Comparison of ENCODE assay signal across 10 cellular contexts in the genomic region with DNA sequence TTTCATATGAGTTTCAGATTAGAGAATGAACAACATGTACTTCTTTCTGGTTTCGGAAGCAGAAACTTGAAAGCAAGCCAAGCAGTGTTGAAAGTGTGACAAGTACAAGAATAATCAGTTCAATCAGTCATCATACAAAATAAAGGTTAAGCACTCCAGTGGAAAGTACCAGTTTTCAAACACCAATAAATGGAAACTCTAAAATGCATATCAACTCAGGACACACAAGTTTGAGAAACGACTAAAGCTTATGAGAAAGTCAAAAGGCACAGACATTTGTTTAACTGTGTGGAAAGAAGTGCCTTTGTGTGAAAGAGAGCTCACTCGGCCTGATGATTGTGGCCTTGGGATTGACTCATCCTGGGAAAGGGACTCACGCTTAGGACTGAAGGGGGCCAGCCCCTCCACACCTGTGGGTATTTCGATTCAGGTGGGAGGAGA.
A peak's percentile ranks its signal among the peaks of the same experiment; 100 is the strongest.
DNase-seq lines count a peak whose midpoint lies in the region; ATAC-seq lines count a peak whose summit lies in the region.
"Had no signal": no experiment of that assay in that cellular context is flagged by ENCODE, and none has a peak within 500 bp of the region (broad histone marks: within the 10 kb centered on the region; RNA-seq: fewer than 3 reads in every experiment).

No MANE protein-coding gene starts in this region.

- H3K4me1 Mint-ChIP-seq in T-helper 2 cell treated with Interferon-gamma antibody and Interleukin-4, amounts not matched to agents 5 μg/mL and 100 μg/mL, for 36 hours (ENCODE audit: low read depth) = peaks cover 3% of the 10 kb centered on the region

- H3K9me3 Mint-ChIP-seq in T-helper 2 cell treated with Interferon-gamma antibody and Interleukin-4, amounts not matched to agents 5 μg/mL and 100 μg/mL, for 36 hours = no peaks in the 10 kb centered on the region

- DNase-seq in epithelial cell of prostate (ENCODE audit: low read depth, low spot score) = peak; percentile 46
- no peak for DNase-seq in sciatic nerve (ENCODE audit: low spot score)
- no peak for DNase-seq in NOMO-1 treated with dmso at 0.1 percent for 144 hours (lab: John Stamatoyannopoulos, UW; ENCODE audit: unreplicated experiment)
- no peak for DNase-seq in KG1 (lab: John Stamatoyannopoulos, UW)
- no peak for DNase-seq in T-helper 2 cell treated with Interferon-gamma antibody and Interleukin-4, amounts not matched to agents 5 μg/mL and 100 μg/mL, for 36 hours (ENCODE audit: low spot score)
- DNase-seq: H7 had no signal

- no peak overlapping the region for H3K27ac Mint-ChIP-seq in T-helper 2 cell treated with Interferon-gamma antibody and Interleukin-4, amounts not matched to agents 5 μg/mL and 100 μg/mL, for 36 hours

- no peak overlapping the region for H3K27ac ChIP-seq in epithelial cell of prostate
- H3K27ac ChIP-seq: SJSA1 had no signal

- no peak overlapping the region for H3K4me3 Mint-ChIP-seq in T-helper 2 cell treated with Interferon-gamma antibody and Interleukin-4, amounts not matched to agents 5 μg/mL and 100 μg/mL, for 36 hours

- no peaks in the 10 kb centered on the region for H3K27me3 Mint-ChIP-seq in T-helper 2 cell treated with Interferon-gamma antibody and Interleukin-4, amounts not matched to agents 5 μg/mL and 100 μg/mL, for 36 hours (ENCODE audit: low read depth)

- peak; percentile 81 for ATAC-seq in GM19035 (IDR thresholded peaks at IDR 0.05; ENCODE audit: unreplicated experiment)
- peak; percentile 67 for ATAC-seq in HG03139 (IDR thresholded peaks at IDR 0.05; ENCODE audit: unreplicated experiment)
- ATAC-seq in sciatic nerve = peak; percentile 66
- ATAC-seq in GM21737 (IDR thresholded peaks at IDR 0.05; ENCODE audit: unreplicated experiment) = no peak

- intact Hi-C loops in sciatic nerve (cut with DNase I) = no loop called here

- H3K36me3 Mint-ChIP-seq in T-helper 2 cell treated with Interferon-gamma antibody and Interleukin-4, amounts not matched to agents 5 μg/mL and 100 μg/mL, for 36 hours (ENCODE audit: low read depth) = no peaks in the 10 kb centered on the region
